ENCODE assay signal across 24 cellular contexts in the genomic region with DNA sequence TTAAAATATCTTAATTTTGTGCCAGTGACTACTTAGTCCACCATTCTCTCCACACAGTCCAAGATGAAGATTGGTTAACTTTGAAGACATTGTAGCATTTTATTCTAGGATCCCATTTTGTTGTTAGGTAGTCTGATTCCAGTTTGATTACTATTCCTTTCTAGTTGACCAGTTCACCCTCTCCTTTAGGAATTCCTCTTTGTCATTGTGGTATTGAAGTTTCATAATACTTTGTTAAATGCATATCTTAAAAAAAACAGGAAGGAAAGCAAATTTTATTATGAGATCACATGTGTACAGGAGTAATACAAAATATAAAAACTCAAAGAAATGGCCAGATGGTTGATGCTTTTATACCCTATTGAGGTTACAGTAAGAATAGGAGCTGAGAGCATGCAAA. TPM values are rescaled to one million over a fixed set of nuclear protein-coding genes. Genes with fewer than 3 reads are reported as not detected.
DNase-seq lines count a peak whose midpoint lies in the region; ATAC-seq and TF ChIP-seq lines count a peak whose summit lies in the region.
"Had no signal": no experiment of that assay in that cellular context is flagged by ENCODE, and none has a peak within 500 bp of the region (broad histone marks: within the 10 kb centered on the region; RNA-seq: fewer than 3 reads in every experiment).

No MANE protein-coding gene starts in this region.

- H4K20me1 ChIP-seq in PC-3 (ENCODE audit: low read length) (no peaks in the 10 kb centered on the region), smooth muscle cell (ENCODE audit: low read depth) (no peaks in the 10 kb centered on the region)

- POLR2A ChIA-PET in PC-3 (lab: Charles Lee; ENCODE audit: unreplicated experiment): no interaction called here

- H3K79me2 ChIP-seq in PC-3 (ENCODE audit: low read length): no peaks in the 10 kb centered on the region
- H3K79me2 ChIP-seq in smooth muscle cell (ENCODE audit: low read depth): no peaks in the 10 kb centered on the region

- no peak for TF ChIP-seq POLR2A in gastroesophageal sphincter (IDR thresholded peaks at IDR 0.05)

- TF ChIP-seq EP300 in gastroesophageal sphincter (IDR thresholded peaks at IDR 0.05): no peak

- no TSS peak for BruUV-seq in PC-3 (replicated peaks; lab: Mats Ljungman, UMichigan)

- H3K27ac ChIP-seq in PC-3 (ENCODE audit: low read length) (no peak overlapping the region), smooth muscle cell (ENCODE audit: low read depth) (no peak overlapping the region), gastroesophageal sphincter (no peak overlapping the region)
- H3K27ac ChIP-seq: 22Rv1, colonic mucosa, upper lobe of left lung had no signal

- ATAC-seq in PC-3 (no peak), gastroesophageal sphincter (no peak)
- ATAC-seq: activated CD4-positive, CD25-positive, alpha-beta regulatory T cell treated with anti-CD3 and anti-CD28 coated beads, Interleukin-2, amount 50 U/mL, for 24 hours; GM23338; left colon; right cardiac atrium had no signal

- no peaks in the 10 kb centered on the region for H3K9me3 ChIP-seq in PC-3 (ENCODE audit: low read length)
- no peaks in the 10 kb centered on the region for H3K9me3 ChIP-seq in smooth muscle cell (replicated peaks; ENCODE audit: low read depth)
- no peaks in the 10 kb centered on the region for H3K9me3 ChIP-seq in gastroesophageal sphincter
- H3K9me3 ChIP-seq: colonic mucosa, upper lobe of left lung had no signal

- H3K4me2 ChIP-seq in PC-3 (ENCODE audit: low read length) (no peak overlapping the region), smooth muscle cell (no peak overlapping the region)
- H3K4me2 ChIP-seq: GM23338 had no signal

- H2AFZ ChIP-seq in PC-3 (ENCODE audit: low read length) (no peak overlapping the region; the same call in 1 of the 2 replicates), smooth muscle cell (ENCODE audit: low read depth) (peak overlapping the region; percentile 42)
- H2AFZ ChIP-seq: GM23338 had no signal

- H3F3A ChIP-seq in PC-3 (ENCODE audit: low read length, unreplicated experiment) (no peaks in the 10 kb centered on the region), smooth muscle cell (ENCODE audit: low read depth) (no peaks in the 10 kb centered on the region)

- CTCF ChIA-PET in PC-3 (lab: Charles Lee): no interaction called here

- H3K9ac ChIP-seq in PC-3 (ENCODE audit: low read length) (no peak overlapping the region), smooth muscle cell (ENCODE audit: low read depth) (no peak overlapping the region)

- H3K4me1 ChIP-seq in PC-3 (ENCODE audit: insufficient read depth, low read length): peaks cover 15% of the 10 kb centered on the region
- H3K4me1 ChIP-seq in smooth muscle cell (ENCODE audit: low read depth): no peaks in the 10 kb centered on the region
- H3K4me1 ChIP-seq in gastroesophageal sphincter: no peaks in the 10 kb centered on the region
- H3K4me1 ChIP-seq: colonic mucosa, upper lobe of left lung had no signal

- DNase-seq in NCI-H2171 treated with DMSO at 0.1 percent for 48 hours (lab: John Stamatoyannopoulos, UW): peak; percentile 30
- no peak for DNase-seq in NCI-H2171 (lab: John Stamatoyannopoulos, UW)
- peak; percentile 32 for DNase-seq in PC-3
- peak; percentile 36 for DNase-seq in epithelial cell of proximal tubule (ENCODE audit: low read depth)
- no peak for DNase-seq in smooth muscle cell (lab: John Stamatoyannopoulos, UW; ENCODE audit: unreplicated experiment)
- DNase-seq in NK-92 (lab: John Stamatoyannopoulos, UW; ENCODE audit: unreplicated experiment): no peak
- DNase-seq in cortex of kidney (lab: John Stamatoyannopoulos, UW): no peak
- DNase-seq: activated naive CD4-positive, alpha-beta T cell treated with anti-CD3 and anti-CD28 coated beads, Interleukin-2, amount 10 ng/mL, durations not matched to agents 7 days and 5 days; activated T-cell treated with anti-CD3 and anti-CD28 coated beads, Interleukin-2, amount 50 U/mL, for 48 hours; colonic mucosa; KBM-7; left colon; mesendoderm; MV-4-11; naive B cell; NCI-H1694 treated with DMSO at 0.1 percent for 48 hours; NCI-H345; occipital lobe; right cardiac atrium; upper lobe of left lung had no signal

- intact Hi-C loops in PC-3 (cut with micrococcal nuclease): no loop called here

- TF ChIP-seq CTCF in PC-3 (conservative IDR thresholded peaks at IDR 0.05; ENCODE audit: low read depth, low read length) (no peak), epithelial cell of proximal tubule (conservative IDR thresholded peaks at IDR 0.05; ENCODE audit: low read depth, low read length) (no peak), smooth muscle cell (IDR thresholded peaks at IDR 0.05; ENCODE audit: borderline replicate concordance, insufficient read depth, poor library complexity, severe bottlenecking) (no peak), gastroesophageal sphincter (IDR thresholded peaks at IDR 0.05) (no peak)

- H3K9me2 ChIP-seq in PC-3 (replicated peaks; ENCODE audit: low read length): no peaks in the 10 kb centered on the region

- H3K27me3 ChIP-seq in PC-3 (ENCODE audit: low read length) (no peaks in the 10 kb centered on the region), smooth muscle cell (ENCODE audit: low read depth) (no peaks in the 10 kb centered on the region), gastroesophageal sphincter (no peaks in the 10 kb centered on the region)
- H3K27me3 ChIP-seq: colonic mucosa, upper lobe of left lung had no signal

- H3K4me3 ChIP-seq in PC-3 (ENCODE audit: low read length) (no peak overlapping the region), epithelial cell of proximal tubule (ENCODE audit: low read depth, low read length) (no peak overlapping the region), smooth muscle cell (no peak overlapping the region), gastroesophageal sphincter (no peak overlapping the region)
- H3K4me3 ChIP-seq: colonic mucosa, GM23338, upper lobe of left lung had no signal

- no peaks in the 10 kb centered on the region for H3K36me3 ChIP-seq in PC-3 (ENCODE audit: low read depth, low read length)
- no peaks in the 10 kb centered on the region for H3K36me3 ChIP-seq in smooth muscle cell (ENCODE audit: low read depth)
- H3K36me3 ChIP-seq in gastroesophageal sphincter: no peaks in the 10 kb centered on the region
- H3K36me3 ChIP-seq: colonic mucosa, upper lobe of left lung had no signal

RNA-seq across cellular contexts. Expression of a gene that starts 15.4 kb away (rescaled TPM):
- 27.4 and 28.0 TPM in 2 replicates for total RNA-seq in PC-3 (2014; rRNA removed)
- 68.6 and 77.1 TPM in 2 replicates for total RNA-seq in epithelial cell of proximal tubule
- total RNA-seq in smooth muscle cell: 280 and 295 TPM in 2 replicates
- polyA plus RNA-seq in smooth muscle cell: 20.6 and 94.4 TPM in 2 replicates
- total RNA-seq in gastroesophageal sphincter: 100 to 1,000 TPM; 115 to 189 (median 160) TPM

Comparison
In these comparisons a context has a peak if more than half of its experiments do, and no peak if none do; other contexts are left out.
1. DNase-seq: peak in NCI-H2171 treated with DMSO at 0.1 percent for 48 hours (single experiment), PC-3 (single experiment) and epithelial cell of proximal tubule (single experiment); none in NCI-H2171 (single experiment), smooth muscle cell (single experiment), NK-92 (single experiment) and cortex of kidney (single experiment).